Comparison of ENCODE assay signal across 7 cellular contexts in genomic region chr15:43134157-43134637, GRCh38. TPM values are rescaled to one million over a fixed set of nuclear protein-coding genes. Genes with fewer than 3 reads are reported as not detected.
DNase-seq lines count a peak whose midpoint lies in the region; ATAC-seq, FAIRE-seq and TF ChIP-seq lines count a peak whose summit lies in the region.

No MANE protein-coding gene starts in this region.

- peaks cover 7% of the 10 kb centered on the region for H3K4me1 Mint-ChIP-seq in astrocyte (ENCODE audit: low read depth, unreplicated experiment)

- no peaks in the 10 kb centered on the region for H3K27me3 Mint-ChIP-seq in astrocyte (ENCODE audit: low read depth, unreplicated experiment)

- H3K9ac ChIP-seq in HUES6 (ENCODE audit: low read length) (peak overlapping the region; percentile 79), astrocyte (ENCODE audit: low read length) (peak overlapping the region; percentile 79), kidney (ENCODE audit: low read length in 2 of 2) (peak overlapping the region; percentile 82 to 97), stomach smooth muscle (ENCODE audit: low read length in 2 of 2) (peak overlapping the region; percentile 95 to 96)

- FAIRE-seq in astrocyte (lab: Jason Lieb, UNC), result no peak
- no peak for FAIRE-seq in kidney (lab: Jason Lieb, UNC)

- intact Hi-C loops in kidney (cut with DNase I) (no loop called here), sciatic nerve (cut with DNase I) (no loop called here)

- H3K9me3 ChIP-seq in HUES6 (ENCODE audit: control insufficient read depth, insufficient read depth, low read depth, low read length) (peaks cover 4% of the 10 kb centered on the region; the same call in 1 of the 2 replicates), astrocyte (ENCODE audit: insufficient read depth, low read depth, low read length) (no peaks in the 10 kb centered on the region), kidney (ENCODE audit: control insufficient read depth in 1 of 2, low read length in 2 of 2) (no peaks in the 10 kb centered on the region), stomach smooth muscle (ENCODE audit: control insufficient read depth in 2 of 2, low read length in 2 of 2) (no peaks in the 10 kb centered on the region)

- DNase-seq in astrocyte (ENCODE audit: low read depth), result no peak
- DNase-seq in kidney, result no peak
- no peak for DNase-seq in CD1c-positive myeloid dendritic cell (ENCODE audit: extremely low spot score)
- no peak for DNase-seq in sciatic nerve (ENCODE audit: low spot score)

- ATAC-seq in GM19395 (IDR thresholded peaks at IDR 0.05; ENCODE audit: unreplicated experiment) (peak; percentile 4), sciatic nerve (no peak)

- H2AFZ ChIP-seq in astrocyte (ENCODE audit: low read depth, low read length), result peak overlapping the region; percentile 90

- peaks cover 5% of the 10 kb centered on the region for H3K36me3 Mint-ChIP-seq in astrocyte (ENCODE audit: low read depth, unreplicated experiment)

- H3K36me3 ChIP-seq in HUES6 (ENCODE audit: control insufficient read depth, insufficient read depth, low read length) (peaks cover 17% of the 10 kb centered on the region; the same call in 1 of the 2 replicates), astrocyte (ENCODE audit: insufficient read depth, low read length) (no peaks in the 10 kb centered on the region), kidney (ENCODE audit: control insufficient read depth in 1 of 2, insufficient read depth in 2 of 2, low read length in 2 of 2) (peaks cover 2% of the 10 kb centered on the region in 2 donors), stomach smooth muscle (ENCODE audit: control insufficient read depth in 2 of 2, insufficient read depth in 2 of 2, low read length in 2 of 2) (peaks cover 18 to 23% of the 10 kb centered on the region in 2 donors)

- H4K20me1 ChIP-seq in astrocyte (ENCODE audit: insufficient read depth, low read length), result no peaks in the 10 kb centered on the region

- H3K79me2 ChIP-seq in astrocyte (ENCODE audit: insufficient read depth, low read length), result peaks cover 5% of the 10 kb centered on the region

- H3K4me3 Mint-ChIP-seq in astrocyte (ENCODE audit: unreplicated experiment), result peak overlapping the region; percentile 94

- H3K4me2 ChIP-seq in astrocyte (ENCODE audit: low read length), result peak overlapping the region; percentile 91

- H3K27ac ChIP-seq in HUES6 (ENCODE audit: low read depth, low read length) (no peak overlapping the region), astrocyte (ENCODE audit: low read depth, low read length) (no peak overlapping the region), kidney (ENCODE audit: low read depth in 2 of 2, low read length in 2 of 2) (peak overlapping the region; percentile 29 to 79), stomach smooth muscle (ENCODE audit: low read length) (peak overlapping the region; percentile 91)

- H3K4me3 ChIP-seq in HUES6 (ENCODE audit: low read depth, low read length), result peak overlapping the region; percentile 78
- H3K4me3 ChIP-seq in astrocyte (ENCODE audit: insufficient read depth, low read depth, low read length), result peak overlapping the region; percentile 84
- peak overlapping the region; percentile 90 to 92 for H3K4me3 ChIP-seq in kidney (ENCODE audit: low read length in 2 of 2)
- H3K4me3 ChIP-seq in stomach smooth muscle (ENCODE audit: low read length in 2 of 2), result peak overlapping the region; percentile 89 to 94

- H3K9me3 Mint-ChIP-seq in astrocyte (ENCODE audit: unreplicated experiment), result no peaks in the 10 kb centered on the region

- H3K4me1 ChIP-seq in HUES6 (ENCODE audit: control insufficient read depth, insufficient read depth, low read length) (peaks cover 4% of the 10 kb centered on the region; the same call in 1 of the 2 replicates), astrocyte (ENCODE audit: insufficient read depth, low read length) (peaks cover 7% of the 10 kb centered on the region), kidney (ENCODE audit: control insufficient read depth in 1 of 2, insufficient read depth in 1 of 2, low read depth in 1 of 2, low read length in 2 of 2) (peaks cover 0 to 3% of the 10 kb centered on the region in 2 donors), stomach smooth muscle (ENCODE audit: control insufficient read depth, insufficient read depth, low read length) (peaks cover 8% of the 10 kb centered on the region)

- TF ChIP-seq CTCF in astrocyte (IDR thresholded peaks at IDR 0.05; ENCODE audit: insufficient read depth, low read depth, low read length) (no peak), kidney (IDR thresholded peaks at IDR 0.05; ENCODE audit: borderline replicate concordance, extremely low read depth, insufficient read depth) (no peak)

- H3K27me3 ChIP-seq in HUES6 (ENCODE audit: control insufficient read depth, insufficient read depth, low read length) (peaks cover 23% of the 10 kb centered on the region), astrocyte (ENCODE audit: insufficient read depth, low read length) (no peaks in the 10 kb centered on the region), stomach smooth muscle (ENCODE audit: control insufficient read depth in 1 of 2, insufficient read depth in 2 of 2, low read length in 2 of 2) (no peaks in the 10 kb centered on the region)

- H3K27ac Mint-ChIP-seq in astrocyte (ENCODE audit: unreplicated experiment), result peak overlapping the region; percentile 58

RNA-seq across cellular contexts. Expression of gene TMEM62, which starts 0.8 kb away (rescaled TPM):
- total RNA-seq in astrocyte (14.0 and 15.2 TPM in 2 replicates), kidney (31.2 TPM), sciatic nerve (24.4 TPM)
- polyA plus RNA-seq in kidney (ENCODE audit: insufficient read depth, low read depth, low replicate concordance), result 14.7 TPM

RNA-seq across cellular contexts. Expression of gene UBR1, which starts 28.4 kb away (rescaled TPM):
- total RNA-seq in astrocyte, result 25.7 and 28.2 TPM in 2 replicates
- 36.9 TPM for total RNA-seq in kidney
- 6.0 TPM for polyA plus RNA-seq in kidney (ENCODE audit: insufficient read depth, low read depth, low replicate concordance)
- 47.0 TPM for total RNA-seq in sciatic nerve

RNA-seq across cellular contexts. Expression of gene CCNDBP1, which starts 51.0 kb away (rescaled TPM):
- 35.7 and 37.0 TPM in 2 replicates for total RNA-seq in astrocyte
- 56.8 TPM for total RNA-seq in kidney
- polyA plus RNA-seq in kidney (ENCODE audit: insufficient read depth, low read depth, low replicate concordance), result 64.3 TPM
- total RNA-seq in sciatic nerve, result 68.6 TPM

Comparison
In these comparisons a context has a peak if more than half of its experiments do, and no peak if none do; other contexts are left out.
1. H3K27ac ChIP-seq: peak in kidney (2 of 2) and stomach smooth muscle (single experiment); none in HUES6 (single experiment) and astrocyte (single experiment).
2. Peak in every context shown above with its lines, with median percentiles within 50 percentile points of each other: H3K4me3 ChIP-seq and H3K9ac ChIP-seq.